17 cellular contexts compared by ENCODE assay signal in genomic region chr20:24953621-24954133, GRCh38. TPM values are rescaled to one million over a fixed set of nuclear protein-coding genes. Genes with fewer than 3 reads are reported as not detected.
DNase-seq lines count a peak whose midpoint lies in the region; ATAC-seq and TF ChIP-seq lines count a peak whose summit lies in the region.
"Had no signal": no experiment of that assay in that cellular context is flagged by ENCODE, and none has a peak within 500 bp of the region (broad histone marks: within the 10 kb centered on the region; RNA-seq: fewer than 3 reads in every experiment).

No MANE protein-coding gene starts in this region.

- peak overlapping the region; percentile 50 for H3K27ac ChIP-seq in CD8-positive, alpha-beta T cell (ENCODE audit: low read depth, low read length)
- H3K27ac ChIP-seq in coronary artery (no peak overlapping the region), SJCRH30 (no peak overlapping the region)
- H3K27ac ChIP-seq: transverse colon had no signal

- H3K36me3 ChIP-seq in CD8-positive, alpha-beta T cell (ENCODE audit: insufficient read depth, low read length), result peaks cover 2% of the 10 kb centered on the region
- H3K36me3 ChIP-seq in SJCRH30, result peaks cover 2% of the 10 kb centered on the region; the same call in 1 of the 2 replicates

- H3K27me3 Mint-ChIP-seq in CD8-positive, alpha-beta T cell (ENCODE audit: low read depth), result no peaks in the 10 kb centered on the region
- H3K27me3 Mint-ChIP-seq in T-helper 17 cell, result no peaks in the 10 kb centered on the region
- H3K27me3 Mint-ChIP-seq: progenitor cell of endocrine pancreas had no signal

- POLR2A ChIA-PET in CD8-positive, alpha-beta T cell (lab: Charles Lee), result interaction anchor here (1.5 kb wide), 1 partner anchor 28 kb away, joined by 5 read pairs; no protein-coding TSS in a partner anchor

- H3K4me3 ChIP-seq in CD8-positive, alpha-beta T cell (ENCODE audit: low read depth, low read length), result peak overlapping the region; percentile 15
- H3K4me3 ChIP-seq in coronary artery (no peak overlapping the region), SJCRH30 (no peak overlapping the region)
- H3K4me3 ChIP-seq: GM12878, transverse colon had no signal

- DNase-seq in CD8-positive, alpha-beta T cell, result peak in 3 of 7 experiments; percentile 39 to 58 (median 45)
- DNase-seq in T-helper 17 cell, result no peak
- DNase-seq in coronary artery (ENCODE audit: low spot score), result peak; percentile 41
- DNase-seq in sciatic nerve (ENCODE audit: low spot score), result peak; percentile 46
- no peak for DNase-seq in posterior cingulate gyrus
- DNase-seq in AML-193 (lab: John Stamatoyannopoulos, UW), result no peak
- no peak for DNase-seq in SJCRH30
- DNase-seq: EL; mesendoderm; MM.1S; NCI-H2107; NK-92 treated with Interleukin-12 subunit alpha and Interleukin-12 subunit beta, amount 100 ng/mL, for 24 hours; transverse colon had no signal

- ATAC-seq in CD8-positive, alpha-beta T cell, result no peak
- no peak for ATAC-seq in T-helper 17 cell
- ATAC-seq in sciatic nerve, result no peak
- ATAC-seq in HG03439 (IDR thresholded peaks at IDR 0.05; ENCODE audit: unreplicated experiment), result no peak
- ATAC-seq: GM12878 had no signal

- H3K9me3 Mint-ChIP-seq in CD8-positive, alpha-beta T cell, result peaks cover under 1% of the 10 kb centered on the region

- peak overlapping the region; percentile 93 for H3K27ac Mint-ChIP-seq in CD8-positive, alpha-beta T cell
- peak overlapping the region; percentile 70 for H3K27ac Mint-ChIP-seq in T-helper 17 cell
- H3K27ac Mint-ChIP-seq: B cell, progenitor cell of endocrine pancreas had no signal

- no peak for TF ChIP-seq CTCF in CD8-positive, alpha-beta T cell (IDR thresholded peaks at IDR 0.05)
- no peak for TF ChIP-seq CTCF in coronary artery (IDR thresholded peaks at IDR 0.05)

- peaks cover 60% of the 10 kb centered on the region for H3K4me1 Mint-ChIP-seq in CD8-positive, alpha-beta T cell (ENCODE audit: low read depth)
- peaks cover 36% of the 10 kb centered on the region for H3K4me1 Mint-ChIP-seq in T-helper 17 cell

- H3K4me3 Mint-ChIP-seq in CD8-positive, alpha-beta T cell, result peak overlapping the region; percentile 66
- H3K4me3 Mint-ChIP-seq in T-helper 17 cell, result peak overlapping the region; percentile 52
- H3K4me3 Mint-ChIP-seq: B cell had no signal

- no peaks in the 10 kb centered on the region for H3K9me3 ChIP-seq in CD8-positive, alpha-beta T cell (ENCODE audit: low read length)
- H3K9me3 ChIP-seq in T-helper 17 cell (ENCODE audit: control insufficient read depth, low read length, poor library complexity, severe bottlenecking) (no peaks in the 10 kb centered on the region), SJCRH30 (replicated peaks) (no peaks in the 10 kb centered on the region)
- H3K9me3 ChIP-seq: transverse colon had no signal

- peaks cover 41% of the 10 kb centered on the region for H3K4me1 ChIP-seq in CD8-positive, alpha-beta T cell (ENCODE audit: insufficient read depth, low read length)
- no peaks in the 10 kb centered on the region for H3K4me1 ChIP-seq in SJCRH30

- H3K27me3 ChIP-seq in CD8-positive, alpha-beta T cell (ENCODE audit: insufficient read depth, low read length), result no peaks in the 10 kb centered on the region
- H3K27me3 ChIP-seq in SJCRH30, result no peaks in the 10 kb centered on the region

- CTCF ChIA-PET in CD8-positive, alpha-beta T cell (lab: Charles Lee), result interaction anchor here (1.2 to 3.6 kb wide), 3 partner anchors 11 to 36 kb away, joined by 3 to 13 read pairs (median 5); no protein-coding TSS in a partner anchor

- intact Hi-C loops in CD8-positive, alpha-beta T cell (cut with DNase I, micrococcal nuclease), result no loop called here
- intact Hi-C loops in sciatic nerve (cut with DNase I), result no loop called here
- intact Hi-C loops in posterior cingulate gyrus (cut with DNase I), result no loop called here

- H3K36me3 Mint-ChIP-seq in CD8-positive, alpha-beta T cell, result peaks cover 45% of the 10 kb centered on the region
- H3K36me3 Mint-ChIP-seq in T-helper 17 cell (ENCODE audit: low read depth), result no peaks in the 10 kb centered on the region

RNA-seq across cellular contexts. Expression of gene CST7, which starts 4.6 kb away (rescaled TPM):
- 10 to 100 TPM; 53.3 to 54.6 TPM for total RNA-seq in CD8-positive, alpha-beta T cell
- total RNA-seq in T-helper 17 cell (10 to 100 TPM; 10.7 to 22.8 TPM), sciatic nerve (6.7 TPM)
- not detected in 2 replicates for total RNA-seq in SJCRH30 (2014; rRNA removed; shearing (Covaris generic))
- total RNA-seq: GM12878, progenitor cell of endocrine pancreas had no signal

RNA-seq across cellular contexts. Expression of gene APMAP, which starts 38.9 kb away (rescaled TPM):
- 10 to 100 TPM; 31.0 to 31.8 TPM for total RNA-seq in CD8-positive, alpha-beta T cell
- total RNA-seq in T-helper 17 cell (10 to 100 TPM; 24.6 to 26.2 TPM), sciatic nerve (47.3 TPM)
- 103 and 107 TPM in 2 replicates for total RNA-seq in SJCRH30 (2014; rRNA removed; shearing (Covaris generic))

Comparison
In these comparisons a context has a peak if more than half of its experiments do, and no peak if none do; other contexts are left out.
1. DNase-seq: peak in coronary artery (single experiment) and sciatic nerve (single experiment); none in T-helper 17 cell (0 of 3), posterior cingulate gyrus (0 of 10), AML-193 (0 of 2) and SJCRH30 (0 of 2).